Comparison of ENCODE assay signal across 8 cellular contexts in genomic region chr12:130826151-130826801, GRCh38. TPM values are rescaled to one million over a fixed set of nuclear protein-coding genes. Genes with fewer than 3 reads are reported as not detected.
DNase-seq lines count a peak whose midpoint lies in the region; ATAC-seq, FAIRE-seq and TF ChIP-seq lines count a peak whose summit lies in the region.

No MANE protein-coding gene starts in this region.

- no peak overlapping the region for H3K27ac ChIP-seq in HepG2 (ENCODE audit: extremely low read length, insufficient read depth, low read length)

- peak; percentile 56 for ATAC-seq in HG02981 (IDR thresholded peaks at IDR 0.05; ENCODE audit: unreplicated experiment)
- ATAC-seq in HepG2: peak; percentile 98
- ATAC-seq in GM18505 (IDR thresholded peaks at IDR 0.05; ENCODE audit: unreplicated experiment): no peak

- H3K27me3 ChIP-seq in HepG2 (ENCODE audit: control insufficient read depth in 1 of 2, insufficient read depth in 2 of 2, low read length in 2 of 2): no peaks in the 10 kb centered on the region

- peak; percentile 89 for TF ChIP-seq RAD21 in HepG2 (CRISPR knock-in tag; IDR thresholded peaks at IDR 0.05)

- FAIRE-seq in HepG2 (lab: Jason Lieb, UNC): no peak

- DNase-seq in AML-193 (lab: John Stamatoyannopoulos, UW) (peak; percentile 16 to 18), T47D (ENCODE audit: low read depth in 1 of 2, low spot score in 1 of 2) (peak; percentile 41 to 70), HepG2 (ENCODE audit: low spot score) (peak; percentile 33)
- DNase-seq in stimulated activated CD8-positive, alpha-beta memory T cell treated with anti-CD3 and anti-CD28 coated beads, Interleukin-2, amount 100 ng/mL, for 48 hours (ENCODE audit: low read depth in 2 of 2): peak; percentile 68 to 69
- DNase-seq in NK-92 treated with Interleukin-12 subunit alpha and Interleukin-12 subunit beta, amount 100 ng/mL, for 24 hours (lab: John Stamatoyannopoulos, UW): no peak

- no peak overlapping the region for H2AFZ ChIP-seq in HepG2 (ENCODE audit: low read length)

- no peaks in the 10 kb centered on the region for H4K20me1 ChIP-seq in HepG2 (ENCODE audit: insufficient read depth, low read length)

- CTCF ChIA-PET in HepG2 (lab: Yijun Ruan, JAX; ENCODE audit: low intra/inter-chr PET ratio, low total read pairs): interaction anchor here (0.6 to 1.6 kb wide), 2 partner anchors 44 to 278 kb away, joined by 3 to 6 read pairs; no protein-coding TSS in a partner anchor

- H3K4me1 ChIP-seq in HepG2 (ENCODE audit: insufficient read depth, low read length): peaks cover 12% of the 10 kb centered on the region

- no peak overlapping the region for H3K4me3 ChIP-seq in WI38 (ENCODE audit: low read depth, low read length)
- no peak overlapping the region for H3K4me3 ChIP-seq in HepG2 (replicated peaks in 1 of 3; ENCODE audit: insufficient read depth in 1 of 3, low read depth in 2 of 3, low read length in 3 of 3)

- POLR2A ChIA-PET in HepG2 (lab: Yijun Ruan, JAX): interaction anchor here (1.5 kb wide), 1 partner anchor 52 kb away, joined by 3 read pairs; no protein-coding TSS in a partner anchor

- no peak overlapping the region for H3K4me2 ChIP-seq in HepG2 (ENCODE audit: low read depth, low read length)

- H3K9me3 ChIP-seq in HepG2 (ENCODE audit: low read length): no peaks in the 10 kb centered on the region

- in situ Hi-C loops in T47D (cut with HindIII; ENCODE audit: low pct_unique_long_range_greater_than_20kb, low sequenced_read_pairs) (no loop called here), HepG2 (cut with HindIII; ENCODE audit: extremely low pct_ligation_motif_present, low pct_unique_long_range_greater_than_20kb) (no loop called here)

- BruUV-seq in HepG2 (replicated peaks; lab: Mats Ljungman, UMichigan): no TSS peak

- intact Hi-C loops in HepG2 (cut with micrococcal nuclease; ENCODE audit: unreplicated experiment): no loop called here

- TF ChIP-seq CTCF in WI38 (IDR thresholded peaks at IDR 0.05; ENCODE audit: low read depth, low read length): peak; percentile 62; the same call in 1 of the 2 replicates
- peak; percentile 89 for TF ChIP-seq CTCF in HepG2 (CRISPR knock-in tag; IDR thresholded peaks at IDR 0.05)

- peaks cover 11% of the 10 kb centered on the region for H3K79me2 ChIP-seq in HepG2 (ENCODE audit: insufficient read depth, low read length)

- H3K36me3 ChIP-seq in HepG2 (replicated peaks in 1 of 2; ENCODE audit: control insufficient read depth in 1 of 2, insufficient read depth in 2 of 2, low read length in 2 of 2): peaks cover 3 to 31% of the 10 kb centered on the region in 2 experiments

- TF ChIP-seq POLR2A in HepG2 (IDR thresholded peaks at IDR 0.05; ENCODE audit: insufficient read depth in 1 of 2, low read depth in 2 of 2, low read length in 2 of 2) (no peak), GM18505 (IDR thresholded peaks at IDR 0.05; ENCODE audit: borderline replicate concordance, extremely low read depth, insufficient read depth, insufficient read length) (no peak)

- WGBS in HepG2 (ENCODE audit: low lambda C conversion rate): 77% methylated on average over 17 of the region's 21 CpGs

- no peak for TF ChIP-seq EP300 in HepG2 (IDR thresholded peaks at IDR 0.05; ENCODE audit: low read depth in 2 of 2, low read length in 2 of 2)
- no peak for TF ChIP-seq EP300 in HepG2 (CRISPR knock-in tag; IDR thresholded peaks at IDR 0.05; ENCODE audit: borderline replicate concordance)

- no peak overlapping the region for H3K9ac ChIP-seq in HepG2 (ENCODE audit: insufficient read depth, low read depth, low read length)

TF ChIP-seq in HepG2, 621 proteins besides CTCF, POLR2A, EP300 and RAD21 (continues in another document):
- TF ChIP-seq FOXK1 (CRISPR knock-in tag; IDR thresholded peaks at IDR 0.05; ENCODE audit: borderline replicate concordance, low read depth) (peak; percentile 46; the same call in 1 of the 2 replicates), TOE1 (CRISPR knock-in tag; IDR thresholded peaks at IDR 0.05) (no peak), TEF (CRISPR knock-in tag; IDR thresholded peaks at IDR 0.05) (0 out of 2 replicates have a peak, but pooled peaks have one; percentile 32), MIER3 (CRISPR knock-in tag; IDR thresholded peaks at IDR 0.05; ENCODE audit: borderline replicate concordance) (peak; percentile 41; the same call in 1 of the 2 replicates), ZNF230 (CRISPR knock-in tag; IDR thresholded peaks at IDR 0.05) (no peak), ZSCAN20 (CRISPR knock-in tag; IDR thresholded peaks at IDR 0.05; ENCODE audit: borderline replicate concordance) (no peak), ZNF503 (CRISPR knock-in tag; IDR thresholded peaks at IDR 0.05) (no peak)

RNA-seq across cellular contexts. Expression of gene STX2, which starts 12.8 kb away (rescaled TPM):
- 12.4 and 13.4 TPM in 2 replicates for total RNA-seq in HepG2 (2016; rRNA removed; fragmentation: Illumina TruSeq; extraction: Trizol)
- 10.3 and 12.4 TPM in 2 replicates for total RNA-seq in HepG2 (2016; cell fraction: cytosol; rRNA removed; fragmentation: Illumina TruSeq; extraction: Trizol; ENCODE audit: low read depth)
- total RNA-seq in HepG2 (2016; cell fraction: insoluble cytoplasmic fraction; rRNA removed; fragmentation: Illumina TruSeq; extraction: Trizol): 11.7 and 13.3 TPM in 2 replicates
- 17.4 and 19.2 TPM in 2 replicates for total RNA-seq in HepG2 (2016; cell fraction: membrane; rRNA removed; fragmentation: Illumina TruSeq; extraction: Trizol)
- total RNA-seq in HepG2 (2016; cell fraction: nucleus; rRNA removed; fragmentation: Illumina TruSeq; extraction: Trizol): 9.3 and 11.7 TPM in 2 replicates
- 22.8 and 25.1 TPM in 2 replicates for polyA plus RNA-seq in HepG2 (2011; rRNA removed)
- polyA plus RNA-seq in HepG2 (2011; cell fraction: cytosol; rRNA removed): 9.8 and 15.2 TPM in 2 replicates
- 35.1 and 44.2 TPM in 2 replicates for polyA plus RNA-seq in HepG2 (2011; cell fraction: nucleus; rRNA removed)
- polyA plus RNA-seq in HepG2 (2012): 13.4 and 16.2 TPM in 2 replicates
- 8.3 and 10.5 TPM in 2 replicates for polyA plus RNA-seq in HepG2 (2016; cell fraction: cytosol; fragmentation: Illumina TruSeq; extraction: Trizol; ENCODE audit: low read depth)
- polyA plus RNA-seq in HepG2 (2016; cell fraction: insoluble cytoplasmic fraction; fragmentation: Illumina TruSeq; extraction: Trizol; ENCODE audit: low read depth): 13.2 and 13.7 TPM in 2 replicates
- polyA plus RNA-seq in HepG2 (2016; cell fraction: membrane; fragmentation: Illumina TruSeq; extraction: Trizol; ENCODE audit: low read depth): 14.0 and 15.0 TPM in 2 replicates
- 18.7 and 22.3 TPM in 2 replicates for polyA plus RNA-seq in HepG2 (2016; cell fraction: nucleus; fragmentation: Illumina TruSeq; extraction: Trizol; ENCODE audit: insufficient read depth, low read depth)
- 8.4 and 9.4 TPM in 2 replicates for polyA minus RNA-seq in HepG2 (2011; rRNA and poly(A)+ RNA removed; ENCODE audit: low replicate concordance)
- polyA minus RNA-seq in HepG2 (2011; cell fraction: cytosol; rRNA and poly(A)+ RNA removed): 7.5 and 8.7 TPM in 2 replicates
- polyA minus RNA-seq in HepG2 (2011; cell fraction: nucleus; rRNA and poly(A)+ RNA removed): 19.6 and 26.2 TPM in 2 replicates

RNA-seq across cellular contexts. Expression of gene RAN, which starts 45.6 kb away (rescaled TPM):
- total RNA-seq in HepG2 (2016; rRNA removed; fragmentation: Illumina TruSeq; extraction: Trizol): 1,630 and 2,526 TPM in 2 replicates
- total RNA-seq in HepG2 (2016; cell fraction: cytosol; rRNA removed; fragmentation: Illumina TruSeq; extraction: Trizol; ENCODE audit: low read depth): 453 and 456 TPM in 2 replicates
- total RNA-seq in HepG2 (2016; cell fraction: insoluble cytoplasmic fraction; rRNA removed; fragmentation: Illumina TruSeq; extraction: Trizol): 1,637 and 2,557 TPM in 2 replicates
- total RNA-seq in HepG2 (2016; cell fraction: membrane; rRNA removed; fragmentation: Illumina TruSeq; extraction: Trizol): 837 and 870 TPM in 2 replicates
- total RNA-seq in HepG2 (2016; cell fraction: nucleus; rRNA removed; fragmentation: Illumina TruSeq; extraction: Trizol): 527 and 560 TPM in 2 replicates
- 996 and 1,335 TPM in 2 replicates for polyA plus RNA-seq in HepG2 (2011; rRNA removed)
- polyA plus RNA-seq in HepG2 (2011; cell fraction: cytosol; rRNA removed): 979 and 1,087 TPM in 2 replicates
- 385 and 550 TPM in 2 replicates for polyA plus RNA-seq in HepG2 (2011; cell fraction: nucleus; rRNA removed)
- 1,088 and 1,104 TPM in 2 replicates for polyA plus RNA-seq in HepG2 (2012)
- 580 and 585 TPM in 2 replicates for polyA plus RNA-seq in HepG2 (2016; cell fraction: cytosol; fragmentation: Illumina TruSeq; extraction: Trizol; ENCODE audit: low read depth)
- 2,503 and 2,588 TPM in 2 replicates for polyA plus RNA-seq in HepG2 (2016; cell fraction: insoluble cytoplasmic fraction; fragmentation: Illumina TruSeq; extraction: Trizol; ENCODE audit: low read depth)
- polyA plus RNA-seq in HepG2 (2016; cell fraction: membrane; fragmentation: Illumina TruSeq; extraction: Trizol; ENCODE audit: low read depth): 756 and 768 TPM in 2 replicates
- 908 and 932 TPM in 2 replicates for polyA plus RNA-seq in HepG2 (2016; cell fraction: nucleus; fragmentation: Illumina TruSeq; extraction: Trizol; ENCODE audit: insufficient read depth, low read depth)
- polyA minus RNA-seq in HepG2 (2011; rRNA and poly(A)+ RNA removed; ENCODE audit: low replicate concordance): 405 and 954 TPM in 2 replicates
- polyA minus RNA-seq in HepG2 (2011; cell fraction: cytosol; rRNA and poly(A)+ RNA removed): 424 and 441 TPM in 2 replicates
- polyA minus RNA-seq in HepG2 (2011; cell fraction: nucleus; rRNA and poly(A)+ RNA removed): 138 and 202 TPM in 2 replicates
